ENCODE assay signal across 8 cellular contexts in the genomic region with DNA sequence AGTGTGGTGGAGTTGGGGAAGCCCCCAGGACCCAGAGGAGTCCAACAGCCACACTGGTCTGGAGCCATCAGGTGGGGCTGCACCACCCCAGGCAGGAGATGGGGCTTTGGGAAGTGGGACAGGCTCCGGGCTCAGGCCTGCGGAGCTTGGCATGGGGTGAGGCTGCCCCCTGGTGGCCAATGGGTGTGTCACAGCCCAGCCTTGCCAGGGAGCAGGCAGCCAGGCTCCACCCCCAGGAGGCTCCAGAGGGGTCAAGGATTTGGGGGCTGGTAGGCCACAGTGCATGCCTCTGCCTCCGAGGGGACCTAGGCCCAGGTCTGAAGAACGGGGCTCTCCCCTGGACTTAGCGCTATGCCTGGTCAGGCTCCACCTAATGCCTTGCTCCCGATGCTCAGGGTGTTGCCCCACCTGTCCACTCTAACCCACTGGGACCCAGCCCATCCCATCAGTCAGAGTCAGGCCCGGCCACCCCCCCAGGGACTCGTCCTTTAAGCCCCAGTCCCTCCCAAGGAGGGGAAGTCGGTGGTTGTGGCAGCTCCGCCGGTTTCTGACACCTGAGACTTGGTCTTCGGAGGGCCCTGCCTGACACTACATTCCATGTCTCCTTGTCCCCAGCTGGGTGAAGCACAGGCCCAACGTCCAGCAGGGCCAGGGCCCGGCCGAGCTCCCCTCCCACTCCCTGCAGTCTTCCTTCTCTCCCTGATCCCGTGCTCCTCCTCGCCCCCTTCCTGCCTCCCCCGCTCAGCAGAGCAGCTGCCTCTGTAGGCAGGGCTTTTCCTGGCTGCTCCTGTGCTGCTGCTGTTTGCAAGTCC. TPM values are rescaled to one million over a fixed set of nuclear protein-coding genes. Genes with fewer than 3 reads are reported as not detected.
DNase-seq lines count a peak whose midpoint lies in the region; ATAC-seq and TF ChIP-seq lines count a peak whose summit lies in the region.

No MANE protein-coding gene starts in this region.

- peak; percentile 0 for DNase-seq in DMS79 treated with DMSO at 0.1 percent for 48 hours (lab: John Stamatoyannopoulos, UW)
- no peak for DNase-seq in DMS79 (lab: John Stamatoyannopoulos, UW)
- peak; percentile 79 for DNase-seq in NCI-H2196 (lab: John Stamatoyannopoulos, UW; ENCODE audit: unreplicated experiment)
- DNase-seq in activated CD4-positive, alpha-beta memory T cell treated with anti-CD3 and anti-CD28 coated beads for 36 hours: peak; percentile 87
- peak; percentile 95 for DNase-seq in ecto neural progenitor cell (ENCODE audit: low spot score)
- DNase-seq in memory B cell (ENCODE audit: low spot score in 2 of 2): peak; percentile 86 to 93
- peak; percentile 57 for DNase-seq in stimulated activated CD8-positive, alpha-beta memory T cell treated with anti-CD3 and anti-CD28 coated beads, Interleukin-12 subunit alpha, Interleukin-12 subunit beta, amount 100 ng/mL, for 4 hours (ENCODE audit: low read depth)

- H3K9me3 Mint-ChIP-seq in activated CD4-positive, alpha-beta memory T cell treated with anti-CD3 and anti-CD28 coated beads for 36 hours: no peaks in the 10 kb centered on the region
- H3K9me3 Mint-ChIP-seq in memory B cell: no peaks in the 10 kb centered on the region

- no peaks in the 10 kb centered on the region for H3K36me3 Mint-ChIP-seq in activated CD4-positive, alpha-beta memory T cell treated with anti-CD3 and anti-CD28 coated beads for 36 hours
- H3K36me3 Mint-ChIP-seq in memory B cell: no peaks in the 10 kb centered on the region

- H3K4me3 Mint-ChIP-seq in activated CD4-positive, alpha-beta memory T cell treated with anti-CD3 and anti-CD28 coated beads for 36 hours: no peak overlapping the region
- H3K4me3 Mint-ChIP-seq in memory B cell: no peak overlapping the region

- POLR2A ChIA-PET in HEK293 (lab: Yijun Ruan, JAX): interaction anchor here (0.6 kb wide), 1 partner anchor 201 kb away, joined by 4 read pairs; no protein-coding TSS in a partner anchor
- POLR2A ChIA-PET in activated CD4-positive, alpha-beta memory T cell treated with anti-CD3 and anti-CD28 coated beads for 36 hours (lab: Charles Lee): no interaction called here

- no peak overlapping the region for H3K27ac ChIP-seq in HEK293 (ENCODE audit: extremely low read depth, low read depth, low read length)

- H3K4me3 ChIP-seq in HEK293 (ENCODE audit: low read depth, low read length): no peak overlapping the region

- ATAC-seq in memory B cell (ENCODE audit: low read depth): peak; percentile 95

- no peaks in the 10 kb centered on the region for H3K4me1 Mint-ChIP-seq in activated CD4-positive, alpha-beta memory T cell treated with anti-CD3 and anti-CD28 coated beads for 36 hours (ENCODE audit: low read depth)
- peaks cover 7% of the 10 kb centered on the region for H3K4me1 Mint-ChIP-seq in memory B cell

- no peaks in the 10 kb centered on the region for H3K27me3 Mint-ChIP-seq in activated CD4-positive, alpha-beta memory T cell treated with anti-CD3 and anti-CD28 coated beads for 36 hours
- H3K27me3 Mint-ChIP-seq in memory B cell: peaks cover 2% of the 10 kb centered on the region

- H3K9me3 ChIP-seq in HEK293 (ENCODE audit: control insufficient read depth, insufficient read depth, low read depth, low read length): no peaks in the 10 kb centered on the region

- CTCF ChIA-PET in HEK293 (lab: Yijun Ruan, JAX): interaction anchor here (0.6 to 4.9 kb wide), 13 partner anchors 9 to 1986 kb away, joined by 3 to 48 read pairs (median 3); a partner anchor contains a TSS
- CTCF ChIA-PET in activated CD4-positive, alpha-beta memory T cell treated with anti-CD3 and anti-CD28 coated beads for 36 hours (lab: Charles Lee): interaction anchor here (0.6 to 2.4 kb wide), 7 partner anchors 8 to 856 kb away, joined by 3 to 10 read pairs (median 3); a partner anchor contains a TSS

- TF ChIP-seq CTCF in HEK293 (tag by site-specific recombination; IDR thresholded peaks at IDR 0.05): peak; percentile 96

- H3K27ac Mint-ChIP-seq in activated CD4-positive, alpha-beta memory T cell treated with anti-CD3 and anti-CD28 coated beads for 36 hours: no peak overlapping the region
- peak overlapping the region; percentile 33 for H3K27ac Mint-ChIP-seq in memory B cell

- no peaks in the 10 kb centered on the region for H3K4me1 ChIP-seq in HEK293 (ENCODE audit: control insufficient read depth, insufficient read depth, low read length)

- no peaks in the 10 kb centered on the region for H3K36me3 ChIP-seq in HEK293 (ENCODE audit: control insufficient read depth in 2 of 2, insufficient read depth in 1 of 2, low read length in 2 of 2)

- intact Hi-C loops in activated CD4-positive, alpha-beta memory T cell treated with anti-CD3 and anti-CD28 coated beads for 36 hours (cut with micrococcal nuclease): loop anchor here (1.0 to 10.0 kb wide), 4 partner anchors 78 to 858 kb away; no protein-coding TSS in a partner anchor

TF ChIP-seq in HEK293, 187 proteins besides CTCF, POLR2A, EP300 and RAD21 (continues in another document):
- no peak for TF ChIP-seq ZNF530 (tag by site-specific recombination; IDR thresholded peaks at IDR 0.05; ENCODE audit: low read depth)
- TF ChIP-seq, protein P1, sequence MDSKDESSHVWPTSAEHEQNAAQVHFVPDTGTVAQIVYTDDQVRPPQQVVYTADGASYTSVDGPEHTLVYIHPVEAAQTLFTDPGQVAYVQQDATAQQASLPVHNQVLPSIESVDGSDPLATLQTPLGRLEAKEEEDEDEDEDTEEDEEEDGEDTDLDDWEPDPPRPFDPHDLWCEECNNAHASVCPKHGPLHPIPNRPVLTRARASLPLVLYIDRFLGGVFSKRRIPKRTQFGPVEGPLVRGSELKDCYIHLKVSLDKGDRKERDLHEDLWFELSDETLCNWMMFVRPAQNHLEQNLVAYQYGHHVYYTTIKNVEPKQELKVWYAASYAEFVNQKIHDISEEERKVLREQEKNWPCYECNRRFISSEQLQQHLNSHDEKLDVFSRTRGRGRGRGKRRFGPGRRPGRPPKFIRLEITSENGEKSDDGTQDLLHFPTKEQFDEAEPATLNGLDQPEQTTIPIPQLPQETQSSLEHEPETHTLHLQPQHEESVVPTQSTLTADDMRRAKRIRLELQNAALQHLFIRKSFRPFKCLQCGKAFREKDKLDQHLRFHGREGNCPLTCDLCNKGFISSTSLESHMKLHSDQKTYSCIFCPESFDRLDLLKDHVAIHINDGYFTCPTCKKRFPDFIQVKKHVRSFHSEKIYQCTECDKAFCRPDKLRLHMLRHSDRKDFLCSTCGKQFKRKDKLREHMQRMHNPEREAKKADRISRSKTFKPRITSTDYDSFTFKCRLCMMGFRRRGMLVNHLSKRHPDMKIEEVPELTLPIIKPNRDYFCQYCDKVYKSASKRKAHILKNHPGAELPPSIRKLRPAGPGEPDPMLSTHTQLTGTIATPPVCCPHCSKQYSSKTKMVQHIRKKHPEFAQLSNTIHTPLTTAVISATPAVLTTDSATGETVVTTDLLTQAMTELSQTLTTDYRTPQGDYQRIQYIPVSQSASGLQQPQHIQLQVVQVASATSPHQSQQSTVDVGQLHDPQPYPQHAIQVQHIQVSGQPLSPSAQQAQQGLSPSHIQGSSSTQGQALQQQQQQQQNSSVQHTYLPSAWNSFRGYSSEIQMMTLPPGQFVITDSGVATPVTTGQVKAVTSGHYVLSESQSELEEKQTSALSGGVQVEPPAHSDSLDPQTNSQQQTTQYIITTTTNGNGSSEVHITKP (tag by site-specific recombination; IDR thresholded peaks at IDR 0.05): peak; percentile 63
- TF ChIP-seq ZNF16 (tag by site-specific recombination; IDR thresholded peaks at IDR 0.05; ENCODE audit: low read depth): no peak
- TF ChIP-seq HOXC10 (CRISPR knock-in tag; IDR thresholded peaks at IDR 0.05): no peak
- TF ChIP-seq ZNF175 (tag by site-specific recombination; IDR thresholded peaks at IDR 0.05): no peak
- TF ChIP-seq, protein P2, sequence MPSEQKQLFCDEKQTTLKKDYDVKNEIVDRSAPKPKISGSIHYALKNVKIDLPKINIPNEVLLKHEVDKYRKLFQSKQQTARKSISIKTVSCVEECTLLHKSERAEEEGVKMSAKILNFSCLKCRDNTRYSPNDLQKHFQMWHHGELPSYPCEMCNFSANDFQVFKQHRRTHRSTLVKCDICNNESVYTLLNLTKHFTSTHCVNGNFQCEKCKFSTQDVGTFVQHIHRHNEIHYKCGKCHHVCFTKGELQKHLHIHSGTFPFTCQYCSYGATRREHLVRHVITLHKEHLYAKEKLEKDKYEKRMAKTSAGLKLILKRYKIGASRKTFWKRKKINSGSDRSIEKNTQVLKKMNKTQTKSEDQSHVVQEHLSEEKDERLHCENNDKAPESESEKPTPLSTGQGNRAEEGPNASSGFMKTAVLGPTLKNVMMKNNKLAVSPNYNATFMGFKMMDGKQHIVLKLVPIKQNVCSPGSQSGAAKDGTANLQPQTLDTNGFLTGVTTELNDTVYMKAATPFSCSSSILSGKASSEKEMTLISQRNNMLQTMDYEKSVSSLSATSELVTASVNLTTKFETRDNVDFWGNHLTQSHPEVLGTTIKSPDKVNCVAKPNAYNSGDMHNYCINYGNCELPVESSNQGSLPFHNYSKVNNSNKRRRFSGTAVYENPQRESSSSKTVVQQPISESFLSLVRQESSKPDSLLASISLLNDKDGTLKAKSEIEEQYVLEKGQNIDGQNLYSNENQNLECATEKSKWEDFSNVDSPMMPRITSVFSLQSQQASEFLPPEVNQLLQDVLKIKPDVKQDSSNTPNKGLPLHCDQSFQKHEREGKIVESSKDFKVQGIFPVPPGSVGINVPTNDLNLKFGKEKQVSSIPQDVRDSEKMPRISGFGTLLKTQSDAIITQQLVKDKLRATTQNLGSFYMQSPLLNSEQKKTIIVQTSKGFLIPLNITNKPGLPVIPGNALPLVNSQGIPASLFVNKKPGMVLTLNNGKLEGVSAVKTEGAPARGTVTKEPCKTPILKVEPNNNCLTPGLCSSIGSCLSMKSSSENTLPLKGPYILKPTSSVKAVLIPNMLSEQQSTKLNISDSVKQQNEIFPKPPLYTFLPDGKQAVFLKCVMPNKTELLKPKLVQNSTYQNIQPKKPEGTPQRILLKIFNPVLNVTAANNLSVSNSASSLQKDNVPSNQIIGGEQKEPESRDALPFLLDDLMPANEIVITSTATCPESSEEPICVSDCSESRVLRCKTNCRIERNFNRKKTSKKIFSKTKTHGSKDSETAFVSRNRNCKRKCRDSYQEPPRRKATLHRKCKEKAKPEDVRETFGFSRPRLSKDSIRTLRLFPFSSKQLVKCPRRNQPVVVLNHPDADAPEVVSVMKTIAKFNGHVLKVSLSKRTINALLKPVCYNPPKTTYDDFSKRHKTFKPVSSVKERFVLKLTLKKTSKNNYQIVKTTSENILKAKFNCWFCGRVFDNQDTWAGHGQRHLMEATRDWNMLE (tag by site-specific recombination; conservative IDR thresholded peaks at IDR 0.05; ENCODE audit: low read depth): no peak
- no peak for TF ChIP-seq ZNF214 (tag by site-specific recombination; IDR thresholded peaks at IDR 0.05; ENCODE audit: borderline replicate concordance)
- peak; percentile 56 for TF ChIP-seq ZFHX2 (tag by site-specific recombination; conservative IDR thresholded peaks at IDR 0.05)
- TF ChIP-seq ZNF654 (tag by site-specific recombination; IDR thresholded peaks at IDR 0.05; ENCODE audit: low read depth): peak; percentile 84
- no peak for TF ChIP-seq TCF7L2 (IDR thresholded peaks at IDR 0.05; ENCODE audit: borderline replicate concordance, low read depth, low read length)
- TF ChIP-seq EGR2 (tag by site-specific recombination; IDR thresholded peaks at IDR 0.05; ENCODE audit: low read depth): peak; percentile 79

RNA-seq across cellular contexts. Expression of a gene that starts 11.3 kb away (rescaled TPM):
- total RNA-seq in activated CD4-positive, alpha-beta memory T cell treated with anti-CD3 and anti-CD28 coated beads for 36 hours: 10 to 100 TPM; 18.5 to 20.5 TPM
